ENCODE assay signal across 23 cellular contexts in genomic region chr16:79638386-79639106, GRCh38. TPM values are rescaled to one million over a fixed set of nuclear protein-coding genes. Genes with fewer than 3 reads are reported as not detected.
DNase-seq lines count a peak whose midpoint lies in the region; ATAC-seq, FAIRE-seq and TF ChIP-seq lines count a peak whose summit lies in the region.
"Had no signal": no experiment of that assay in that cellular context is flagged by ENCODE, and none has a peak within 500 bp of the region (broad histone marks: within the 10 kb centered on the region; RNA-seq: fewer than 3 reads in every experiment).

No MANE protein-coding gene starts in this region.

- H3K9me3 Mint-ChIP-seq in activated naive CD4-positive, alpha-beta T cell treated with anti-CD3 and anti-CD28 coated beads, Interleukin-2, amount 10 ng/mL, durations not matched to agents 7 days and 5 days = peaks cover 3% of the 10 kb centered on the region
- no peaks in the 10 kb centered on the region for H3K9me3 Mint-ChIP-seq in activated naive CD4-positive, alpha-beta T cell treated with anti-CD3 and anti-CD28 coated beads for 36 hours

- H3K27ac Mint-ChIP-seq in activated naive CD4-positive, alpha-beta T cell treated with anti-CD3 and anti-CD28 coated beads, Interleukin-2, amount 10 ng/mL, durations not matched to agents 7 days and 5 days = peak overlapping the region; percentile 55
- H3K27ac Mint-ChIP-seq in activated naive CD4-positive, alpha-beta T cell treated with anti-CD3 and anti-CD28 coated beads for 36 hours = no peak overlapping the region

- peaks cover 47% of the 10 kb centered on the region for H3K4me1 Mint-ChIP-seq in activated naive CD4-positive, alpha-beta T cell treated with anti-CD3 and anti-CD28 coated beads, Interleukin-2, amount 10 ng/mL, durations not matched to agents 7 days and 5 days
- peaks cover 15% of the 10 kb centered on the region for H3K4me1 Mint-ChIP-seq in activated naive CD4-positive, alpha-beta T cell treated with anti-CD3 and anti-CD28 coated beads for 36 hours (ENCODE audit: low read depth)

- H3K4me3 Mint-ChIP-seq in activated naive CD4-positive, alpha-beta T cell treated with anti-CD3 and anti-CD28 coated beads, Interleukin-2, amount 10 ng/mL, durations not matched to agents 7 days and 5 days = no peak overlapping the region
- no peak overlapping the region for H3K4me3 Mint-ChIP-seq in activated naive CD4-positive, alpha-beta T cell treated with anti-CD3 and anti-CD28 coated beads for 36 hours

- no peaks in the 10 kb centered on the region for H3K9me3 ChIP-seq in suprapubic skin

- peaks cover 9% of the 10 kb centered on the region for H3K36me3 Mint-ChIP-seq in activated naive CD4-positive, alpha-beta T cell treated with anti-CD3 and anti-CD28 coated beads, Interleukin-2, amount 10 ng/mL, durations not matched to agents 7 days and 5 days
- H3K36me3 Mint-ChIP-seq in activated naive CD4-positive, alpha-beta T cell treated with anti-CD3 and anti-CD28 coated beads for 36 hours (ENCODE audit: low read depth) = no peaks in the 10 kb centered on the region

- intact Hi-C loops in activated naive CD4-positive, alpha-beta T cell treated with anti-CD3 and anti-CD28 coated beads for 36 hours (cut with micrococcal nuclease) = no loop called here

- H3K36me3 ChIP-seq in bronchial epithelial cell (ENCODE audit: control insufficient read depth, insufficient read depth, low read length) (no peaks in the 10 kb centered on the region), suprapubic skin (no peaks in the 10 kb centered on the region)

- CTCF ChIA-PET in activated naive CD4-positive, alpha-beta T cell treated with anti-CD3 and anti-CD28 coated beads, Interleukin-2, amount 10 ng/mL, durations not matched to agents 7 days and 5 days (lab: Charles Lee) = no interaction called here
- CTCF ChIA-PET in activated naive CD4-positive, alpha-beta T cell treated with anti-CD3 and anti-CD28 coated beads for 36 hours (lab: Charles Lee) = no interaction called here

- WGBS in suprapubic skin = 77% methylated on average over 9 of the region's 9 CpGs

- TF ChIP-seq POLR2A in suprapubic skin (IDR thresholded peaks at IDR 0.05) = no peak

- peak; percentile 60 for DNase-seq in DMS79 treated with DMSO at 0.1 percent for 48 hours (lab: John Stamatoyannopoulos, UW)
- DNase-seq in DMS79 (lab: John Stamatoyannopoulos, UW) = no peak
- DNase-seq in activated naive CD4-positive, alpha-beta T cell treated with anti-CD3 and anti-CD28 coated beads, Interleukin-2, amount 10 ng/mL, durations not matched to agents 7 days and 5 days = no peak
- no peak for DNase-seq in activated naive CD4-positive, alpha-beta T cell treated with anti-CD3 and anti-CD28 coated beads for 36 hours
- DNase-seq in bronchial epithelial cell (ENCODE audit: low read depth) = peak; percentile 61
- no peak for DNase-seq in suprapubic skin (ENCODE audit: low spot score in 2 of 2)
- DNase-seq in substantia nigra (lab: John Stamatoyannopoulos, UW) = no peak
- DNase-seq: AML-193, COR-L47, DMS 273 treated with DMSO at 0.1 percent for 48 hours, GM23248, HCEC 1CT, NCI-H1105, NCI-H2081 treated with DMSO at 0.1 percent for 48 hours, NCI-H226, NCI-H524, SHP77 had no signal

- peak overlapping the region; percentile 81 for H3K27ac ChIP-seq in suprapubic skin
- no peak overlapping the region for H3K27ac ChIP-seq in substantia nigra (ENCODE audit: low read depth, low read length, poor library complexity, severe bottlenecking)
- H3K27ac ChIP-seq: 22Rv1, C4-2B, GM23248 had no signal

- TF ChIP-seq EP300 in suprapubic skin (IDR thresholded peaks at IDR 0.05) = no peak

- ATAC-seq in HG02852 (IDR thresholded peaks at IDR 0.05; ENCODE audit: unreplicated experiment) = no peak
- ATAC-seq: K562 had no signal

- peak; percentile 60 for FAIRE-seq in bronchial epithelial cell (lab: Jason Lieb, UNC)
- FAIRE-seq: GM12891, GM19239, K562 had no signal

- H3K27me3 ChIP-seq in bronchial epithelial cell (ENCODE audit: control insufficient read depth, insufficient read depth, low read length) (no peaks in the 10 kb centered on the region), suprapubic skin (no peaks in the 10 kb centered on the region)

- H3K4me3 ChIP-seq in bronchial epithelial cell (ENCODE audit: low read depth, low read length) = no peak overlapping the region
- H3K4me3 ChIP-seq in suprapubic skin = no peak overlapping the region
- H3K4me3 ChIP-seq: GM23248, K562 had no signal

- no peaks in the 10 kb centered on the region for H3K27me3 Mint-ChIP-seq in activated naive CD4-positive, alpha-beta T cell treated with anti-CD3 and anti-CD28 coated beads, Interleukin-2, amount 10 ng/mL, durations not matched to agents 7 days and 5 days
- no peaks in the 10 kb centered on the region for H3K27me3 Mint-ChIP-seq in activated naive CD4-positive, alpha-beta T cell treated with anti-CD3 and anti-CD28 coated beads for 36 hours (ENCODE audit: low read depth)

- H3K4me1 ChIP-seq in suprapubic skin = peaks cover 19% of the 10 kb centered on the region

- no peak for TF ChIP-seq CTCF in bronchial epithelial cell (IDR thresholded peaks at IDR 0.05; ENCODE audit: insufficient read depth, low read length, severe bottlenecking)
- no peak for TF ChIP-seq CTCF in suprapubic skin (IDR thresholded peaks at IDR 0.05)

RNA-seq across cellular contexts. Expression of gene MAF, which starts 38.0 kb away (rescaled TPM):
- total RNA-seq in activated naive CD4-positive, alpha-beta T cell treated with anti-CD3 and anti-CD28 coated beads for 36 hours = 1 to 10 TPM; 6.0 to 6.6 TPM
- total RNA-seq in bronchial epithelial cell (4.2 and 6.3 TPM in 2 replicates), suprapubic skin (100 to 1,000 TPM in 3 of 4 donors, 10 to 100 TPM in 1; 83.6 to 135 (median 114) TPM)

Comparison
In these comparisons a context has a peak if more than half of its experiments do, and no peak if none do; other contexts are left out.
1. DNase-seq: peak in DMS79 treated with DMSO at 0.1 percent for 48 hours (single experiment) and bronchial epithelial cell (single experiment); none in DMS79 (single experiment), activated naive CD4-positive, alpha-beta T cell treated with anti-CD3 and anti-CD28 coated beads, Interleukin-2, amount 10 ng/mL, durations not matched to agents 7 days and 5 days (single experiment), activated naive CD4-positive, alpha-beta T cell treated with anti-CD3 and anti-CD28 coated beads for 36 hours (single experiment), suprapubic skin (0 of 2) and substantia nigra (0 of 49).
2. RNA of gene MAF, which starts 38.0 kb away (total RNA-seq): 83.6 to 135 TPM in suprapubic skin; 6.0 to 6.6 TPM in activated naive CD4-positive, alpha-beta T cell treated with anti-CD3 and anti-CD28 coated beads for 36 hours and 4.2 to 6.3 TPM in bronchial epithelial cell; every median in the first group is over 10 times any median in the second.